In the genomic region with DNA sequence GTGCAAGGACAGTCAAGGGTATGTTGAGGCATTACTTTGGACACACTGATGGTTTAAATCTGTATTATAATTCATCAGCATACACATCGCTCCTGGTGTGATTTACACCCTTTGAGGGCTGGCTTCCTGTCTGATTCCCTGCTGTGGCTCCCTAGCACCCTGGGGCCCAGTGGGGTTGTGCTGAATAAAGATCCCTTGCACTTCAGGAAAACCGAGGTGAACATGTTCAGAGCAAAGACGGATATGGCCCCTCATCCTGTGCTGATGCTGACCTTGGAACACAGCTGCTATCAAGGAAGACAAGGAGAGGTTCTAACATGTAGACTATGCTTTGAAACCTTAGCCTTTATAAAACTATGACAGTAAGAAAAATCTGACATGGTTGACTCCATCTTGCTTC, we compare ENCODE assay signal across 22 cellular contexts.
"Had no signal": no experiment of that assay in that cellular context is flagged by ENCODE, and none has a peak within 500 bp of the region (broad histone marks: within the 10 kb centered on the region; RNA-seq: fewer than 3 reads in every experiment).

No MANE protein-coding gene starts in this region.

- ATAC-seq: activated naive CD4-positive, alpha-beta T cell treated with anti-CD3 and anti-CD28 coated beads, Interleukin-2, amount 50 U/mL, for 72 hours; activated T-cell treated with anti-CD3 and anti-CD28 coated beads, Interleukin-2, amount 50 U/mL, for 72 hours; esophagus mucosa; foreskin keratinocyte; naive thymus-derived CD4-positive, alpha-beta T cell; right lobe of liver; T-helper 17 cell had no signal

- H3K4me3 ChIP-seq: breast epithelium, heart right ventricle, right lobe of liver, transverse colon had no signal

- DNase-seq: activated CD4-positive, alpha-beta memory T cell treated with anti-CD3 and anti-CD28 coated beads for 36 hours; activated CD4-positive, alpha-beta T cell treated with anti-CD3 and anti-CD28 coated beads, Interleukin-2, amount 10 ng/mL, durations not matched to agents 24 days and 14 days; activated CD4-positive, CD25-positive, alpha-beta regulatory T cell treated with anti-CD3 and anti-CD28 coated beads, Interleukin-2, amount 50 U/mL, for 72 hours; activated naive CD4-positive, alpha-beta T cell; activated T-cell treated with anti-CD3 and anti-CD28 coated beads for 4 hours; activated T-cell treated with anti-CD3 and anti-CD28 coated beads, Interleukin-2, amount 50 U/mL, for 72 hours; central memory CD4-positive, alpha-beta T cell; endodermal cell; foreskin keratinocyte; midbrain; naive thymus-derived CD4-positive, alpha-beta T cell; posterior cingulate gyrus; right lobe of liver; stimulated activated CD4-positive, alpha-beta T cell treated with anti-CD3 and anti-CD28 coated beads, Interleukin-2, amount 100 ng/mL, for 48 hours; stimulated activated naive CD4-positive, alpha-beta T cell treated with Interleukin-2 at 50 U/mL for 16 hours; T-helper 17 cell; T1000; transverse colon had no signal

- H3K4me1 ChIP-seq: breast epithelium, foreskin keratinocyte, right lobe of liver had no signal

- H3K27ac ChIP-seq: breast epithelium, foreskin keratinocyte, right lobe of liver, transverse colon had no signal

- H3K27me3 ChIP-seq: right lobe of liver had no signal

- H3K9me3 ChIP-seq: breast epithelium, right lobe of liver, transverse colon had no signal

- H3K36me3 ChIP-seq: breast epithelium, heart right ventricle, right lobe of liver, transverse colon had no signal
